ENCODE assay signal across 1 cellular context in the genomic region with DNA sequence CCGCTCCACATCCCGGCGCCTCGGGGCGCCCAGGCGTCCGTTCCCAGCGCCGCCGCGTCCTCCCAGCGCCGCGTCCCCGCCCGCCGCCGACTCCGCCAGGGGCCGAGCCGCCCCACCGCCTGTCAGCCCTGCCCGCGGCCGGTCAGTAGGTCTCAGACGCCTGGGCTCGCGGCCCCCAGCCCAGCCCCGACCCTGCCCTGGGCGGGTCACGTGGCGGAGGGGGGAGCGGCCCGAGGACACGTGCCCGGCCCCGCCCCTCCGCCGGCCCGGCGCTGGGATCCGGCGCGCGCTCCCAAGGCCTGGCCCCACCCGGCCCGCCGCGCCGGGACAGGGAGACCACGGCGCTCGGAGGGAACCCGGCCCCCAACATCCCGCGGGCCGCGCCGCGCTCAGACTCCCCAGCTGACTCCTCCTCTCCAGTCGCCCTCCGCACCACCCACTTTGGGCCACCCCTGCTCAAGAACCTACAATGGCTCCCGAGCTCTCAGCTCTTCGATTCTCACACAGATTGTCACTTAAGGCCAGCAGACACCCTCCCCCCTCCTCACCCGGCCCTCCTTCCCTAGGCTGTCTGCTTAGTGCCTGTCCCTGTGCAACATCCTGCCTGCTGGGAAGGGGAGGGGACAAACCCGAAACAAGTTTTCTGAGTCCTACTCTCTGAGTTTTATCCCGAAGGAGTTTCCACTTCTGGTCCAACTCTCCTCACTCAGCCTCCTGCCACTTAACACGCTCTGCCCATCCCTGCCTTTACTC.
TF ChIP-seq lines count a peak whose summit lies in the region.

A gene with protein sequence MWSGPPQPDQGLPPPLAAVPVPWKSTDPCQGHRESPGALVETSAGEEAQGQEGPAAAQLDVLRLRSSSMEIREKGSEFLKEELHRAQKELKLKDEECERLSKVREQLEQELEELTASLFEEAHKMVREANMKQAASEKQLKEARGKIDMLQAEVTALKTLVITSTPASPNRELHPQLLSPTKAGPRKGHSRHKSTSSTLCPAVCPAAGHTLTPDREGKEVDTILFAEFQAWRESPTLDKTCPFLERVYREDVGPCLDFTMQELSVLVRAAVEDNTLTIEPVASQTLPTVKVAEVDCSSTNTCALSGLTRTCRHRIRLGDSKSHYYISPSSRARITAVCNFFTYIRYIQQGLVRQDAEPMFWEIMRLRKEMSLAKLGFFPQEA (minus strand): TSS at position 210 of the 753 bp plus-strand sequence. CDS start 199 bp downstream, at position 11.

TF ChIP-seq in K562, 482 proteins besides CTCF, POLR2A, EP300 and RAD21 (continued from another document and continues in another):
- no peak for TF ChIP-seq ZNF609 (CRISPR knock-in tag; IDR thresholded peaks at IDR 0.05; ENCODE audit: borderline replicate concordance)
- TF ChIP-seq TAF1 (IDR thresholded peaks at IDR 0.05; ENCODE audit: control insufficient read depth, extremely low read depth, insufficient read depth, low read length, severe bottlenecking) = no peak
- no peak for TF ChIP-seq PHB (CRISPR knock-in tag; IDR thresholded peaks at IDR 0.05)
- no peak for TF ChIP-seq PPARD (CRISPR knock-in tag; IDR thresholded peaks at IDR 0.05)
- TF ChIP-seq ZNF280A (IDR thresholded peaks at IDR 0.05; ENCODE audit: low read depth, partially characterized antibody) = no peak
- TF ChIP-seq, protein P1, sequence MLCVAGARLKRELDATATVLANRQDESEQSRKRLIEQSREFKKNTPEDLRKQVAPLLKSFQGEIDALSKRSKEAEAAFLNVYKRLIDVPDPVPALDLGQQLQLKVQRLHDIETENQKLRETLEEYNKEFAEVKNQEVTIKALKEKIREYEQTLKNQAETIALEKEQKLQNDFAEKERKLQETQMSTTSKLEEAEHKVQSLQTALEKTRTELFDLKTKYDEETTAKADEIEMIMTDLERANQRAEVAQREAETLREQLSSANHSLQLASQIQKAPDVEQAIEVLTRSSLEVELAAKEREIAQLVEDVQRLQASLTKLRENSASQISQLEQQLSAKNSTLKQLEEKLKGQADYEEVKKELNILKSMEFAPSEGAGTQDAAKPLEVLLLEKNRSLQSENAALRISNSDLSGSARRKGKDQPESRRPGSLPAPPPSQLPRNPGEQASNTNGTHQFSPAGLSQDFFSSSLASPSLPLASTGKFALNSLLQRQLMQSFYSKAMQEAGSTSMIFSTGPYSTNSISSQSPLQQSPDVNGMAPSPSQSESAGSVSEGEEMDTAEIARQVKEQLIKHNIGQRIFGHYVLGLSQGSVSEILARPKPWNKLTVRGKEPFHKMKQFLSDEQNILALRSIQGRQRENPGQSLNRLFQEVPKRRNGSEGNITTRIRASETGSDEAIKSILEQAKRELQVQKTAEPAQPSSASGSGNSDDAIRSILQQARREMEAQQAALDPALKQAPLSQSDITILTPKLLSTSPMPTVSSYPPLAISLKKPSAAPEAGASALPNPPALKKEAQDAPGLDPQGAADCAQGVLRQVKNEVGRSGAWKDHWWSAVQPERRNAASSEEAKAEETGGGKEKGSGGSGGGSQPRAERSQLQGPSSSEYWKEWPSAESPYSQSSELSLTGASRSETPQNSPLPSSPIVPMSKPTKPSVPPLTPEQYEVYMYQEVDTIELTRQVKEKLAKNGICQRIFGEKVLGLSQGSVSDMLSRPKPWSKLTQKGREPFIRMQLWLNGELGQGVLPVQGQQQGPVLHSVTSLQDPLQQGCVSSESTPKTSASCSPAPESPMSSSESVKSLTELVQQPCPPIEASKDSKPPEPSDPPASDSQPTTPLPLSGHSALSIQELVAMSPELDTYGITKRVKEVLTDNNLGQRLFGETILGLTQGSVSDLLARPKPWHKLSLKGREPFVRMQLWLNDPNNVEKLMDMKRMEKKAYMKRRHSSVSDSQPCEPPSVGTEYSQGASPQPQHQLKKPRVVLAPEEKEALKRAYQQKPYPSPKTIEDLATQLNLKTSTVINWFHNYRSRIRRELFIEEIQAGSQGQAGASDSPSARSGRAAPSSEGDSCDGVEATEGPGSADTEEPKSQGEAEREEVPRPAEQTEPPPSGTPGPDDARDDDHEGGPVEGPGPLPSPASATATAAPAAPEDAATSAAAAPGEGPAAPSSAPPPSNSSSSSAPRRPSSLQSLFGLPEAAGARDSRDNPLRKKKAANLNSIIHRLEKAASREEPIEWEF (CRISPR knock-in tag; IDR thresholded peaks at IDR 0.05) = no peak
- TF ChIP-seq FOXA1 (IDR thresholded peaks at IDR 0.05; ENCODE audit: borderline replicate concordance) = no peak
- TF ChIP-seq LCOR (CRISPR knock-in tag; IDR thresholded peaks at IDR 0.05) = no peak
- no peak for TF ChIP-seq DACH1 (IDR thresholded peaks at IDR 0.05; ENCODE audit: partially characterized antibody)
- no peak for TF ChIP-seq POLR3A (IDR thresholded peaks at IDR 0.05; ENCODE audit: borderline replicate concordance, extremely low read depth, insufficient read depth, insufficient read length)
- TF ChIP-seq MGA (IDR thresholded peaks at IDR 0.05) = no peak
- no peak for TF ChIP-seq LARP7 (IDR thresholded peaks at IDR 0.05)
- TF ChIP-seq ZNF197 (CRISPR knock-in tag; IDR thresholded peaks at IDR 0.05; ENCODE audit: low read depth) = no peak
- no peak for TF ChIP-seq ZNF764 (CRISPR knock-in tag; IDR thresholded peaks at IDR 0.05; ENCODE audit: low read depth)
- no peak for TF ChIP-seq ILK (tag; IDR thresholded peaks at IDR 0.05; ENCODE audit: borderline replicate concordance, low read depth)
- no peak; the same call in 1 of the 2 replicates for TF ChIP-seq ETS1 (conservative IDR thresholded peaks at IDR 0.05; ENCODE audit: control insufficient read depth, low read depth, low read length)
- TF ChIP-seq NFRKB (IDR thresholded peaks at IDR 0.05; ENCODE audit: low read depth) = no peak
